In the genomic region with DNA sequence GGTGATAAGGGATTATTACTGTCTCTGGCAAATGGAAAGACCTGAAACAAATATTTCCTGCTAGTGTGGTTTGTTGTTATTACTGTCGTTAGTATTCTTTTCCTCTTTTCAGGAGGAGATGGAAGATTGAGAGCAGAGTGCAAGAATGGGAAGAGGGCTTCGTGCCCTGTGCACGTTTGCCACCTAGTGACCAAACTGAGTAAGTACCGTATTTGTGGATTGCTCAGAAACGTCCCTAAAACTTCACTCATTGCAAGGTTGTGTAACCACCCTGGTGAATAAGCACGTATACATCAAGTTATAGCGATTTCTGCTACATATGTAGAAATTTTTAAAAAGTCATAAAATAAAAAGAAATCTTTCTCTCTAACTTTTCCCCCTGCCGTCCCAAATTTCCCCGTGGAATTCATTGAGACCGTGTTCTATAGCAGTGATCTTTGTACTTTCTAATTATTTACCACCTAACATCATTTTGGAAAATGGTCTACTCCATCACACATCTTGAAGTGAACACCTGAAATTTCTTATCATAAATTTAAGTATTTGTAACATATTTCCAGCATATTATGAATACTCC, we compare ENCODE assay signal across 8 cellular contexts. TPM values are rescaled to one million over a fixed set of nuclear protein-coding genes. Genes with fewer than 3 reads are reported as not detected.
A peak's percentile ranks its signal among the peaks of the same experiment; 100 is the strongest.
DNase-seq lines count a peak whose midpoint lies in the region; ATAC-seq, FAIRE-seq and TF ChIP-seq lines count a peak whose summit lies in the region.

No MANE protein-coding gene starts in this region.

- H3K4me3 ChIP-seq in PC-9: no peak overlapping the region
- no peak overlapping the region for H3K4me3 ChIP-seq in H1 (ENCODE audit: extremely low read depth in 1 of 4, insufficient read depth in 2 of 4, low read depth in 3 of 4, low read length in 4 of 4)
- no peak overlapping the region for H3K4me3 ChIP-seq in naive thymus-derived CD4-positive, alpha-beta T cell (ENCODE audit: low read length)

- no peak overlapping the region for H3K27ac ChIP-seq in PC-9
- no peak overlapping the region for H3K27ac ChIP-seq in H1 (ENCODE audit: low read depth, low read length)
- H3K27ac ChIP-seq in naive thymus-derived CD4-positive, alpha-beta T cell (ENCODE audit: low read depth, low read length): no peak overlapping the region

- H3K79me2 ChIP-seq in PC-9 (ENCODE audit: low read depth) (no peaks in the 10 kb centered on the region), H1 (ENCODE audit: control insufficient read depth in 1 of 2, insufficient read depth in 2 of 2, low read length in 2 of 2) (no peaks in the 10 kb centered on the region)

- no peak overlapping the region for H4K91ac ChIP-seq in H1 (replicated peaks; ENCODE audit: insufficient read length, low read length)

- 36% methylated on average over 10 of the region's 10 CpGs; no CpG with 5 or more reads in 1 of the 2 experiments for WGBS in H1 (ENCODE audit: extremely low coverage in 1 of 2, insufficient coverage in 1 of 2, insufficient read length in 1 of 2, insufficient replicate concordance in 2 of 2, low coverage in 1 of 2, low lambda C conversion rate in 2 of 2, missing lambda C conversion rate in 1 of 2), 2 experiments

- intact Hi-C loops in PC-9 (cut with micrococcal nuclease; ENCODE audit: unreplicated experiment): loop anchor here (1.0 to 2.0 kb wide), 2 partner anchors 162 to 677 kb away; no protein-coding TSS in a partner anchor
- intact Hi-C loops in naive thymus-derived CD4-positive, alpha-beta T cell (cut with micrococcal nuclease): loop anchor here (1.0 to 2.0 kb wide), 3 partner anchors 33 to 162 kb away; no protein-coding TSS in a partner anchor

- no peak for TF ChIP-seq EP300 in H1 (IDR thresholded peaks at IDR 0.05; ENCODE audit: borderline replicate concordance in 1 of 2, low read depth in 2 of 2, low read length in 2 of 2)

- no peaks in the 10 kb centered on the region for H3F3A ChIP-seq in PC-9 (ENCODE audit: insufficient read depth, low read depth)

- H3K23me2 ChIP-seq in H1 (ENCODE audit: low read depth, low read length): no peaks in the 10 kb centered on the region

- H2AK5ac ChIP-seq in H1 (ENCODE audit: low read depth, low read length): no peak overlapping the region

- H3K9ac ChIP-seq in H1 (replicated peaks in 1 of 4; ENCODE audit: extremely low read depth in 1 of 4, low read depth in 3 of 4, low read length in 3 of 4): no peak overlapping the region

- H3K4me1 ChIP-seq in PC-9 (replicated peaks; ENCODE audit: insufficient read depth) (no peaks in the 10 kb centered on the region), H1 (replicated peaks in 1 of 4; ENCODE audit: control insufficient read depth in 3 of 4, insufficient read depth in 4 of 4, low read length in 3 of 4) (no peaks in the 10 kb centered on the region)
- H3K4me1 ChIP-seq in naive thymus-derived CD4-positive, alpha-beta T cell (ENCODE audit: control insufficient read depth in 2 of 2, insufficient read depth in 2 of 2, low read length in 2 of 2): no peaks in the 10 kb centered on the region

- no peak overlapping the region for H4K8ac ChIP-seq in H1 (ENCODE audit: extremely low read depth, insufficient read depth, low read length)

- H3K4me2 ChIP-seq in PC-9 (no peak overlapping the region), H1 (ENCODE audit: insufficient read depth in 1 of 2, low read depth in 2 of 2, low read length in 2 of 2) (no peak overlapping the region)

- no peak overlapping the region for H2BK20ac ChIP-seq in H1 (ENCODE audit: low read length)

- BruUV-seq in PC-9 (replicated peaks; lab: Mats Ljungman, UMichigan): no TSS peak

- no peak overlapping the region for H3K4ac ChIP-seq in H1 (replicated peaks; ENCODE audit: insufficient read length, low read depth, low read length)

- no peak overlapping the region for H3K56ac ChIP-seq in H1 (replicated peaks; ENCODE audit: insufficient read length, low read depth, low read length)

- POLR2A ChIA-PET in PC-9 (lab: Charles Lee; ENCODE audit: unreplicated experiment): no interaction called here
- POLR2A ChIA-PET in H1 (lab: Charles Lee; ENCODE audit: partially characterized antibody): no interaction called here
- POLR2A ChIA-PET in naive thymus-derived CD4-positive, alpha-beta T cell (lab: Charles Lee): no interaction called here

- TF ChIP-seq CTCF in PC-9 (conservative IDR thresholded peaks at IDR 0.05) (peak; percentile 86), H1 (IDR thresholded peaks at IDR 0.05; ENCODE audit: control extremely low read depth in 1 of 3, insufficient read depth in 1 of 3, low read depth in 1 of 3, low read length in 3 of 3) (peak; percentile 39 to 69 (median 64))

- CTCF ChIA-PET in PC-9 (lab: Charles Lee) (no interaction called here), H1 (lab: Charles Lee; ENCODE audit: partially characterized antibody) (interaction anchor here (1.0 kb wide), 1 partner anchor 39 kb away, joined by 3 read pairs; no protein-coding TSS in a partner anchor)
- CTCF ChIA-PET in naive thymus-derived CD4-positive, alpha-beta T cell (lab: Charles Lee): no interaction called here

- H4K5ac ChIP-seq in H1 (ENCODE audit: insufficient read length, low read depth, low read length): no peak overlapping the region

- no peak overlapping the region for H2BK15ac ChIP-seq in H1 (ENCODE audit: low read length)

- no peak overlapping the region for H3K18ac ChIP-seq in H1 (ENCODE audit: extremely low read depth, low read length)

- H3K9me3 ChIP-seq in PC-9 (ENCODE audit: insufficient read depth, low read depth) (no peaks in the 10 kb centered on the region), H1 (ENCODE audit: insufficient read depth in 2 of 2, low read depth in 1 of 2, low read length in 1 of 2) (no peaks in the 10 kb centered on the region)
- H3K9me3 ChIP-seq in naive thymus-derived CD4-positive, alpha-beta T cell (ENCODE audit: control insufficient read depth in 2 of 3, low read length in 3 of 3): no peaks in the 10 kb centered on the region

- TF ChIP-seq POLR2A in H1 (IDR thresholded peaks at IDR 0.05; ENCODE audit: control extremely low read depth in 1 of 2, low read depth in 2 of 2, low read length in 2 of 2): no peak

- H2BK120ac ChIP-seq in H1 (replicated peaks; ENCODE audit: low read depth, low read length): no peak overlapping the region

- no peaks in the 10 kb centered on the region for H3K4me1 Mint-ChIP-seq in naive thymus-derived CD4-positive, alpha-beta T cell
- H3K4me1 Mint-ChIP-seq in activated T-cell treated with anti-CD3 and anti-CD28 coated beads, Interleukin-2, amount 50 U/mL, for 24 hours (ENCODE audit: low read depth): no peaks in the 10 kb centered on the region

- H3K4me3 Mint-ChIP-seq in naive thymus-derived CD4-positive, alpha-beta T cell: no peak overlapping the region
- no peak overlapping the region for H3K4me3 Mint-ChIP-seq in activated T-cell treated with anti-CD3 and anti-CD28 coated beads, Interleukin-2, amount 50 U/mL, for 24 hours

- H3K14ac ChIP-seq in H1 (ENCODE audit: insufficient read length): no peak overlapping the region

- no peak overlapping the region for H2BK5ac ChIP-seq in H1 (ENCODE audit: low read depth, low read length)

- no peaks in the 10 kb centered on the region for H3K9me2 ChIP-seq in PC-9 (ENCODE audit: insufficient read depth)

- DNase-seq in DMS53 (lab: John Stamatoyannopoulos, UW) (peak; percentile 76), PC-9 (peak in 1 of 2 experiments; percentile 19), H1 (ENCODE audit: low read depth in 1 of 2, low spot score in 2 of 2) (no peak)
- peak in 3 of 9 donors; percentile 7 to 18 (median 10) for DNase-seq in naive thymus-derived CD4-positive, alpha-beta T cell
- no peak for DNase-seq in activated CD8-positive, alpha-beta memory T cell treated with anti-CD3 and anti-CD28 coated beads, Interleukin-2, amount 50 U/mL, for 48 hours
- DNase-seq in activated T-cell treated with anti-CD3 and anti-CD28 coated beads, Interleukin-2, amount 50 U/mL, for 24 hours: no peak

- no peaks in the 10 kb centered on the region for H3K36me3 Mint-ChIP-seq in naive thymus-derived CD4-positive, alpha-beta T cell
- H3K36me3 Mint-ChIP-seq in activated T-cell treated with anti-CD3 and anti-CD28 coated beads, Interleukin-2, amount 50 U/mL, for 24 hours (ENCODE audit: low read depth): no peaks in the 10 kb centered on the region

- H3K27ac Mint-ChIP-seq in naive thymus-derived CD4-positive, alpha-beta T cell: no peak overlapping the region
- H3K27ac Mint-ChIP-seq in activated T-cell treated with anti-CD3 and anti-CD28 coated beads, Interleukin-2, amount 50 U/mL, for 24 hours: no peak overlapping the region

- H2BK12ac ChIP-seq in H1 (ENCODE audit: low read depth, low read length): no peak overlapping the region

- H3K27me3 ChIP-seq in PC-9 (ENCODE audit: insufficient read depth, low read depth): peaks cover 11% of the 10 kb centered on the region
- H3K27me3 ChIP-seq in H1 (replicated peaks in 1 of 4; ENCODE audit: control insufficient read depth in 3 of 4, extremely low read depth in 1 of 4, insufficient read depth in 3 of 4, low read length in 3 of 4): no peaks in the 10 kb centered on the region
- H3K27me3 ChIP-seq in naive thymus-derived CD4-positive, alpha-beta T cell (ENCODE audit: control insufficient read depth in 2 of 2, insufficient read depth in 2 of 2, low read length in 2 of 2): no peaks in the 10 kb centered on the region

- ATAC-seq in GM18909 (IDR thresholded peaks at IDR 0.05; ENCODE audit: poor library complexity, unreplicated experiment) (peak; percentile 93), HG03432 (IDR thresholded peaks at IDR 0.05; ENCODE audit: unreplicated experiment) (peak; percentile 69)
- ATAC-seq in naive thymus-derived CD4-positive, alpha-beta T cell: peak; percentile 44

- TF ChIP-seq RAD21 in H1 (IDR thresholded peaks at IDR 0.05 in 1 of 2, conservative IDR thresholded peaks at IDR 0.05 in 1 of 2; ENCODE audit: low read depth in 2 of 2, low read length in 2 of 2): peak; percentile 81 to 83

- FAIRE-seq in H1 (lab: Jason Lieb, UNC): peak; percentile 95

- H3K79me1 ChIP-seq in H1 (ENCODE audit: low read depth, low read length): no peaks in the 10 kb centered on the region

- no peak overlapping the region for H3K23ac ChIP-seq in H1 (ENCODE audit: insufficient read length)

- H4K20me1 ChIP-seq in PC-9 (ENCODE audit: insufficient read depth) (no peaks in the 10 kb centered on the region), H1 (replicated peaks in 1 of 2; ENCODE audit: control insufficient read depth in 1 of 2, insufficient read depth in 2 of 2, low read length in 2 of 2) (no peaks in the 10 kb centered on the region)

- no peaks in the 10 kb centered on the region for H3K9me3 Mint-ChIP-seq in naive thymus-derived CD4-positive, alpha-beta T cell
- no peaks in the 10 kb centered on the region for H3K9me3 Mint-ChIP-seq in activated T-cell treated with anti-CD3 and anti-CD28 coated beads, Interleukin-2, amount 50 U/mL, for 24 hours

- H3K27me3 Mint-ChIP-seq in naive thymus-derived CD4-positive, alpha-beta T cell: no peaks in the 10 kb centered on the region
- peaks cover 12% of the 10 kb centered on the region for H3K27me3 Mint-ChIP-seq in activated T-cell treated with anti-CD3 and anti-CD28 coated beads, Interleukin-2, amount 50 U/mL, for 24 hours

- no peak overlapping the region for H2AFZ ChIP-seq in PC-9
- H2AFZ ChIP-seq in H1 (ENCODE audit: low read length): no peak overlapping the region

- H3K36me3 ChIP-seq in PC-9 (ENCODE audit: low read depth): no peaks in the 10 kb centered on the region
- no peaks in the 10 kb centered on the region for H3K36me3 ChIP-seq in H1 (ENCODE audit: control insufficient read depth in 2 of 4, insufficient read depth in 4 of 4, low read length in 3 of 4)
- no peaks in the 10 kb centered on the region for H3K36me3 ChIP-seq in naive thymus-derived CD4-positive, alpha-beta T cell (ENCODE audit: control insufficient read depth in 2 of 3, insufficient read depth in 3 of 3, low read length in 3 of 3)

RNA-seq across cellular contexts. Expression of a gene that starts 24.3 kb away (rescaled TPM):
- total RNA-seq in PC-9 (2021): 0.20 and 0.46 TPM in 2 replicates
- total RNA-seq in H1 (2021; fragmentation: NEBNext Ultra II Directional; extraction: Animal tissue kit (Norgen Biotek cat#: 25700)): 85.1 and 89.0 TPM in 2 replicates
- polyA plus RNA-seq in H1 (2011; rRNA removed): 14.3 and 24.5 TPM in 2 replicates
- 32.6 TPM for polyA plus RNA-seq in H1 (2011; cell fraction: cytosol; rRNA removed)
- polyA plus RNA-seq in H1 (2011; cell fraction: nucleus; rRNA removed): 20.6 TPM
- polyA plus RNA-seq in H1 (2012, experiment 1 of 2): 5.7 to 7.0 TPM (median 6.4 TPM) in 4 replicates
- 1.5 TPM for polyA plus RNA-seq in H1 (2012, experiment 2 of 2)
- polyA plus RNA-seq in H1 (2013, experiment 1 of 2): 11.3 TPM
- 11.8 TPM for polyA plus RNA-seq in H1 (2013, experiment 2 of 2)
- polyA minus RNA-seq in H1 (2011; rRNA and poly(A)+ RNA removed): 25.5 and 32.8 TPM in 2 replicates
- polyA minus RNA-seq in H1 (2011; cell fraction: cytosol; rRNA and poly(A)+ RNA removed): 18.1 TPM
- polyA minus RNA-seq in H1 (2011; cell fraction: nucleus; rRNA and poly(A)+ RNA removed): 50.8 TPM
- total RNA-seq in naive thymus-derived CD4-positive, alpha-beta T cell: 1 to 10 TPM in 4 of 5 experiments, under 1 TPM in 1; 0.34 to 9.9 (median 2.1) TPM
- under 1 TPM in 1 of 2 donors, not detected in 1; 0.28 TPM for polyA plus RNA-seq in naive thymus-derived CD4-positive, alpha-beta T cell
